Comparison of ENCODE assay signal across 12 cellular contexts in genomic region chr19:10009714-10010224, GRCh38. TPM values are rescaled to one million over a fixed set of nuclear protein-coding genes. Genes with fewer than 3 reads are reported as not detected.
DNase-seq lines count a peak whose midpoint lies in the region; ATAC-seq, FAIRE-seq and TF ChIP-seq lines count a peak whose summit lies in the region.
"Had no signal": no experiment of that assay in that cellular context is flagged by ENCODE, and none has a peak within 500 bp of the region (broad histone marks: within the 10 kb centered on the region; RNA-seq: fewer than 3 reads in every experiment).

No MANE protein-coding gene starts in this region.

- no peaks in the 10 kb centered on the region for H3K9me3 Mint-ChIP-seq in activated T-helper 2 cell treated with anti-CD3 and anti-CD28 coated beads, Interferon-gamma antibody, Interleukin-2, Interleukin-4, amounts not matched to agents 10 μg/mL and 5 μg/mL and 100 μg/mL, durations not matched to agents 14 hours and 24 hours and 36 hours

- H3K27ac ChIP-seq in mammary epithelial cell (ENCODE audit: insufficient read depth, low read depth, low read length) = no peak overlapping the region
- H3K27ac ChIP-seq in HepG2 (ENCODE audit: extremely low read length, insufficient read depth, low read length) = no peak overlapping the region
- H3K27ac ChIP-seq in testis = no peak overlapping the region
- H3K27ac ChIP-seq: BLaER1 treated with 17β-estradiol and CSF1 and Interleukin-3, amounts not matched to agents 10 nM and 100 nM; cardiac muscle cell had no signal

- H4K20me1 ChIP-seq in mammary epithelial cell (ENCODE audit: insufficient read depth, low read length) (no peaks in the 10 kb centered on the region), HepG2 (ENCODE audit: insufficient read depth, low read length) (0 out of 2 replicates have a peak, but pooled peaks cover 2% of the 10 kb centered on the region)

- no peak overlapping the region for H3K4me3 Mint-ChIP-seq in activated T-helper 2 cell treated with anti-CD3 and anti-CD28 coated beads, Interferon-gamma antibody, Interleukin-2, Interleukin-4, amounts not matched to agents 10 μg/mL and 5 μg/mL and 100 μg/mL, durations not matched to agents 14 hours and 24 hours and 36 hours (ENCODE audit: low read depth)

- H2AFZ ChIP-seq in mammary epithelial cell (ENCODE audit: low read depth, low read length) (no peak overlapping the region), HepG2 (ENCODE audit: low read length) (no peak overlapping the region)

- WGBS in mammary epithelial cell (ENCODE audit: low coverage, missing lambda C conversion rate) = 7% methylated on average over 8 of the region's 22 CpGs
- WGBS in HepG2 (ENCODE audit: low lambda C conversion rate) = 22% methylated on average over 20 of the region's 22 CpGs
- 2 to 5% methylated on average over 14 to 22 of the region's 22 CpGs for WGBS in testis, 2 donors

- TF ChIP-seq CTCF in mammary epithelial cell (conservative IDR thresholded peaks at IDR 0.05 in 1 of 2, IDR thresholded peaks at IDR 0.05 in 1 of 2; ENCODE audit: extremely low read depth in 1 of 2, insufficient read depth in 1 of 2, low read depth in 1 of 2, low read length in 2 of 2) (no peak), HepG2 (CRISPR knock-in tag; IDR thresholded peaks at IDR 0.05) (no peak), testis (IDR thresholded peaks at IDR 0.05) (no peak)

- no TSS peak for BruUV-seq in mammary epithelial cell (replicated peaks; lab: Mats Ljungman, UMichigan)
- BruUV-seq in HepG2 (replicated peaks; lab: Mats Ljungman, UMichigan) = no TSS peak

- no peak for TF ChIP-seq RAD21 in HepG2 (CRISPR knock-in tag; IDR thresholded peaks at IDR 0.05)

- H3K79me2 ChIP-seq in mammary epithelial cell (ENCODE audit: insufficient read depth, low read length) (no peaks in the 10 kb centered on the region), HepG2 (ENCODE audit: insufficient read depth, low read length) (no peaks in the 10 kb centered on the region)

- TF ChIP-seq POLR2A in HepG2 (IDR thresholded peaks at IDR 0.05; ENCODE audit: insufficient read depth in 1 of 2, low read depth in 2 of 2, low read length in 2 of 2) (no peak), testis (IDR thresholded peaks at IDR 0.05) (no peak)

- H3K4me2 ChIP-seq in mammary epithelial cell (ENCODE audit: insufficient read depth, low read depth, low read length) (peak overlapping the region; percentile 82), HepG2 (ENCODE audit: low read depth, low read length) (no peak overlapping the region)

- no peaks in the 10 kb centered on the region for H3K27me3 ChIP-seq in mammary epithelial cell (ENCODE audit: insufficient read depth, low read length)
- H3K27me3 ChIP-seq in HepG2 (ENCODE audit: control insufficient read depth in 1 of 2, insufficient read depth in 2 of 2, low read length in 2 of 2) = peaks cover 2 to 38% of the 10 kb centered on the region in 2 experiments
- H3K27me3 ChIP-seq in testis = no peaks in the 10 kb centered on the region

- FAIRE-seq in HepG2 (lab: Jason Lieb, UNC) = no peak

- no peaks in the 10 kb centered on the region for H3K36me3 ChIP-seq in mammary epithelial cell (ENCODE audit: insufficient read depth, low read length)
- H3K36me3 ChIP-seq in HepG2 (replicated peaks in 1 of 2; ENCODE audit: control insufficient read depth in 1 of 2, insufficient read depth in 2 of 2, low read length in 2 of 2) = no peaks in the 10 kb centered on the region
- no peaks in the 10 kb centered on the region for H3K36me3 ChIP-seq in testis (ENCODE audit: low read depth, missing control alignments)
- H3K36me3 ChIP-seq: BLaER1 treated with 17β-estradiol and CSF1 and Interleukin-3, amounts not matched to agents 10 nM and 100 nM; cardiac muscle cell had no signal

- intact Hi-C loops in mammary epithelial cell (cut with micrococcal nuclease) (loop anchor here (10.0 kb wide), 1 partner anchor 875 kb away; no protein-coding TSS in a partner anchor), HepG2 (cut with micrococcal nuclease; ENCODE audit: unreplicated experiment) (no loop called here), testis (cut with DNase I; ENCODE audit: low total_unique reads) (loop anchor here (10.0 kb wide), 1 partner anchor 75 kb away; the partner anchor contains the start of gene OLFM2)
- intact Hi-C loops in activated T-helper 2 cell treated with anti-CD3 and anti-CD28 coated beads, Interferon-gamma antibody, Interleukin-2, Interleukin-4, amounts not matched to agents 10 μg/mL and 5 μg/mL and 100 μg/mL, durations not matched to agents 14 hours and 24 hours and 36 hours (cut with micrococcal nuclease) = no loop called here

- DNase-seq in activated naive CD4-positive, alpha-beta T cell treated with Interleukin-2 at 50 U/mL for 16 hours = peak; percentile 10
- DNase-seq in activated naive CD4-positive, alpha-beta T cell treated with anti-CD3 and anti-CD28 coated beads, Interleukin-2, amount 50 U/mL, for 16 hours = no peak
- DNase-seq in mammary epithelial cell (peak; percentile 6), HepG2 (ENCODE audit: low spot score) (no peak), testis (no peak), iPS-NIHi11 (ENCODE audit: low spot score) (no peak), AML-193 (lab: John Stamatoyannopoulos, UW) (no peak)
- no peak for DNase-seq in activated T-helper 2 cell treated with anti-CD3 and anti-CD28 coated beads, Interferon-gamma antibody, Interleukin-2, Interleukin-4, amounts not matched to agents 10 μg/mL and 5 μg/mL and 100 μg/mL, durations not matched to agents 14 hours and 24 hours and 36 hours (ENCODE audit: low spot score)
- DNase-seq: activated CD4-positive, CD25-positive, alpha-beta regulatory T cell had no signal

- no peak overlapping the region for H3K27ac Mint-ChIP-seq in activated T-helper 2 cell treated with anti-CD3 and anti-CD28 coated beads, Interferon-gamma antibody, Interleukin-2, Interleukin-4, amounts not matched to agents 10 μg/mL and 5 μg/mL and 100 μg/mL, durations not matched to agents 14 hours and 24 hours and 36 hours

- dilution Hi-C loops in mammary epithelial cell (cut with HindIII; ENCODE audit: low sequenced_read_pairs) = loop anchor here (5.0 to 10.0 kb wide), 2 partner anchors 77 to 85 kb away; no protein-coding TSS in a partner anchor

- H3K4me1 ChIP-seq in mammary epithelial cell (ENCODE audit: insufficient read depth, low read length) (peaks cover 15% of the 10 kb centered on the region), HepG2 (ENCODE audit: insufficient read depth, low read length) (no peaks in the 10 kb centered on the region), testis (peaks cover 44% of the 10 kb centered on the region)

- POLR2A ChIA-PET in HepG2 (lab: Yijun Ruan, JAX) = no interaction called here

- in situ Hi-C loops in mammary epithelial cell (cut with MboI; ENCODE audit: low sequenced_read_pairs in 2 of 2) = no loop called here
- in situ Hi-C loops in HepG2 (cut with HindIII; ENCODE audit: extremely low pct_ligation_motif_present, low pct_unique_long_range_greater_than_20kb) = no loop called here

- no peaks in the 10 kb centered on the region for H3K9me3 ChIP-seq in mammary epithelial cell (replicated peaks; ENCODE audit: insufficient read depth, low read length)
- H3K9me3 ChIP-seq in HepG2 (ENCODE audit: low read length) = no peaks in the 10 kb centered on the region
- H3K9me3 ChIP-seq in testis = no peaks in the 10 kb centered on the region
- H3K9me3 ChIP-seq: BLaER1 treated with 17β-estradiol and CSF1 and Interleukin-3, amounts not matched to agents 10 nM and 100 nM had no signal

- CTCF ChIA-PET in mammary epithelial cell (lab: Charles Lee; ENCODE audit: low non-redundant PET) = interaction anchor here (1.0 kb wide), 1 partner anchor 9 kb away, joined by 3 read pairs; no protein-coding TSS in a partner anchor
- CTCF ChIA-PET in HepG2 (lab: Yijun Ruan, JAX; ENCODE audit: low intra/inter-chr PET ratio, low total read pairs) = no interaction called here

- no peak for TF ChIP-seq EP300 in HepG2 (IDR thresholded peaks at IDR 0.05; ENCODE audit: low read depth in 2 of 2, low read length in 2 of 2)
- TF ChIP-seq EP300 in HepG2 (CRISPR knock-in tag; IDR thresholded peaks at IDR 0.05; ENCODE audit: borderline replicate concordance) = no peak

- peaks cover 12% of the 10 kb centered on the region for H3K4me1 Mint-ChIP-seq in activated T-helper 2 cell treated with anti-CD3 and anti-CD28 coated beads, Interferon-gamma antibody, Interleukin-2, Interleukin-4, amounts not matched to agents 10 μg/mL and 5 μg/mL and 100 μg/mL, durations not matched to agents 14 hours and 24 hours and 36 hours (ENCODE audit: low read depth)

- H3K36me3 Mint-ChIP-seq in activated T-helper 2 cell treated with anti-CD3 and anti-CD28 coated beads, Interferon-gamma antibody, Interleukin-2, Interleukin-4, amounts not matched to agents 10 μg/mL and 5 μg/mL and 100 μg/mL, durations not matched to agents 14 hours and 24 hours and 36 hours (ENCODE audit: low read depth) = no peaks in the 10 kb centered on the region

- H3K9ac ChIP-seq in mammary epithelial cell (ENCODE audit: insufficient read depth, low read length) (no peak overlapping the region), HepG2 (ENCODE audit: insufficient read depth, low read depth, low read length) (no peak overlapping the region)
- H3K9ac ChIP-seq: BLaER1 treated with 17β-estradiol and CSF1 and Interleukin-3, amounts not matched to agents 10 nM and 100 nM had no signal

- peak overlapping the region in 1 of 3 experiments; percentile 10 for H3K4me3 ChIP-seq in mammary epithelial cell (replicated peaks in 1 of 3; ENCODE audit: insufficient read depth in 1 of 3, low read depth in 2 of 3, low read length in 3 of 3)
- no peak overlapping the region for H3K4me3 ChIP-seq in HepG2 (replicated peaks in 1 of 3; ENCODE audit: insufficient read depth in 1 of 3, low read depth in 2 of 3, low read length in 3 of 3)
- H3K4me3 ChIP-seq in testis = peak overlapping the region; percentile 36
- H3K4me3 ChIP-seq: BLaER1 treated with 17β-estradiol and CSF1 and Interleukin-3, amounts not matched to agents 10 nM and 100 nM; cardiac muscle cell had no signal

- H3K27me3 Mint-ChIP-seq in activated T-helper 2 cell treated with anti-CD3 and anti-CD28 coated beads, Interferon-gamma antibody, Interleukin-2, Interleukin-4, amounts not matched to agents 10 μg/mL and 5 μg/mL and 100 μg/mL, durations not matched to agents 14 hours and 24 hours and 36 hours (ENCODE audit: low read depth) = peaks cover 36% of the 10 kb centered on the region

- ATAC-seq in HepG2 = 0 out of 3 replicates have a peak, but pooled peaks have one; percentile 20

RNA-seq across cellular contexts. Expression of gene COL5A3, which starts 0.5 kb away (rescaled TPM):
- total RNA-seq in mammary epithelial cell (1 to 10 TPM in 1 of 2 donors, under 1 TPM in 1; 0.33 to 4.5 TPM), HepG2 (2016; rRNA removed; fragmentation: Illumina TruSeq; extraction: Trizol) (0.02 TPM in 1 of 2 replicates, not detected in the other), testis (1 to 10 TPM; 5.5 to 7.0 TPM)
- polyA plus RNA-seq in mammary epithelial cell (1.2 TPM), HepG2 (2011; rRNA removed) (0.03 TPM in 1 of 2 replicates, not detected in the other), testis (ENCODE audit: insufficient read depth, low read depth, low replicate concordance) (7.6 TPM)
- 1.4 TPM for polyA minus RNA-seq in mammary epithelial cell
- total RNA-seq in HepG2 (2016; cell fraction: cytosol; rRNA removed; fragmentation: Illumina TruSeq; extraction: Trizol; ENCODE audit: low read depth) = not detected in 2 replicates
- total RNA-seq in HepG2 (2016; cell fraction: insoluble cytoplasmic fraction; rRNA removed; fragmentation: Illumina TruSeq; extraction: Trizol) = 0.02 TPM in 1 of 2 replicates, not detected in the other
- total RNA-seq in HepG2 (2016; cell fraction: membrane; rRNA removed; fragmentation: Illumina TruSeq; extraction: Trizol) = not detected in 2 replicates
- not detected in 2 replicates for total RNA-seq in HepG2 (2016; cell fraction: nucleus; rRNA removed; fragmentation: Illumina TruSeq; extraction: Trizol)
- not detected in 2 replicates for polyA plus RNA-seq in HepG2 (2011; cell fraction: cytosol; rRNA removed)
- 0.07 and 0.11 TPM in 2 replicates for polyA plus RNA-seq in HepG2 (2011; cell fraction: nucleus; rRNA removed)
- not detected in 2 replicates for polyA plus RNA-seq in HepG2 (2012)
- not detected in 2 replicates for polyA plus RNA-seq in HepG2 (2016; cell fraction: cytosol; fragmentation: Illumina TruSeq; extraction: Trizol; ENCODE audit: low read depth)
- not detected in 2 replicates for polyA plus RNA-seq in HepG2 (2016; cell fraction: insoluble cytoplasmic fraction; fragmentation: Illumina TruSeq; extraction: Trizol; ENCODE audit: low read depth)
- not detected in 2 replicates for polyA plus RNA-seq in HepG2 (2016; cell fraction: membrane; fragmentation: Illumina TruSeq; extraction: Trizol; ENCODE audit: low read depth)
- not detected in 2 replicates for polyA plus RNA-seq in HepG2 (2016; cell fraction: nucleus; fragmentation: Illumina TruSeq; extraction: Trizol; ENCODE audit: insufficient read depth, low read depth)
- polyA minus RNA-seq in HepG2 (2011; rRNA and poly(A)+ RNA removed; ENCODE audit: low replicate concordance) = 0.16 TPM in 1 of 2 replicates, not detected in the other
- polyA minus RNA-seq in HepG2 (2011; cell fraction: cytosol; rRNA and poly(A)+ RNA removed) = not detected in 2 replicates
- not detected in 2 replicates for polyA minus RNA-seq in HepG2 (2011; cell fraction: nucleus; rRNA and poly(A)+ RNA removed)
- 0.80 and 0.87 TPM in 2 replicates for total RNA-seq in activated T-helper 2 cell treated with anti-CD3 and anti-CD28 coated beads, Interferon-gamma antibody, Interleukin-2, Interleukin-4, amounts not matched to agents 10 μg/mL and 5 μg/mL and 100 μg/mL, durations not matched to agents 14 hours and 24 hours and 36 hours
- total RNA-seq: cardiac muscle cell had no signal

RNA-seq across cellular contexts. Expression of gene RDH8, which starts 3.5 kb away (rescaled TPM):
- total RNA-seq in mammary epithelial cell (not detected), HepG2 (2016; rRNA removed; fragmentation: Illumina TruSeq; extraction: Trizol) (not detected in 2 replicates), testis (1 to 10 TPM in 1 of 2 donors, not detected in 1; 1.7 TPM)
- polyA plus RNA-seq in mammary epithelial cell (not detected), HepG2 (2011; rRNA removed) (not detected in 2 replicates), testis (ENCODE audit: insufficient read depth, low read depth, low replicate concordance) (3.7 TPM)
- polyA minus RNA-seq in mammary epithelial cell = not detected
- total RNA-seq in HepG2 (2016; cell fraction: cytosol; rRNA removed; fragmentation: Illumina TruSeq; extraction: Trizol; ENCODE audit: low read depth) = not detected in 2 replicates
- not detected in 2 replicates for total RNA-seq in HepG2 (2016; cell fraction: insoluble cytoplasmic fraction; rRNA removed; fragmentation: Illumina TruSeq; extraction: Trizol)
- total RNA-seq in HepG2 (2016; cell fraction: membrane; rRNA removed; fragmentation: Illumina TruSeq; extraction: Trizol) = not detected in 2 replicates
- total RNA-seq in HepG2 (2016; cell fraction: nucleus; rRNA removed; fragmentation: Illumina TruSeq; extraction: Trizol) = not detected in 2 replicates
- not detected in 2 replicates for polyA plus RNA-seq in HepG2 (2011; cell fraction: cytosol; rRNA removed)
- polyA plus RNA-seq in HepG2 (2011; cell fraction: nucleus; rRNA removed) = not detected in 2 replicates
- polyA plus RNA-seq in HepG2 (2012) = not detected in 2 replicates
- not detected in 2 replicates for polyA plus RNA-seq in HepG2 (2016; cell fraction: cytosol; fragmentation: Illumina TruSeq; extraction: Trizol; ENCODE audit: low read depth)
- polyA plus RNA-seq in HepG2 (2016; cell fraction: insoluble cytoplasmic fraction; fragmentation: Illumina TruSeq; extraction: Trizol; ENCODE audit: low read depth) = not detected in 2 replicates
- polyA plus RNA-seq in HepG2 (2016; cell fraction: membrane; fragmentation: Illumina TruSeq; extraction: Trizol; ENCODE audit: low read depth) = not detected in 2 replicates
- polyA plus RNA-seq in HepG2 (2016; cell fraction: nucleus; fragmentation: Illumina TruSeq; extraction: Trizol; ENCODE audit: insufficient read depth, low read depth) = not detected in 2 replicates
- not detected in 2 replicates for polyA minus RNA-seq in HepG2 (2011; rRNA and poly(A)+ RNA removed; ENCODE audit: low replicate concordance)
- polyA minus RNA-seq in HepG2 (2011; cell fraction: cytosol; rRNA and poly(A)+ RNA removed) = not detected in 2 replicates
- polyA minus RNA-seq in HepG2 (2011; cell fraction: nucleus; rRNA and poly(A)+ RNA removed) = not detected in 2 replicates
- not detected in 2 replicates for total RNA-seq in activated T-helper 2 cell treated with anti-CD3 and anti-CD28 coated beads, Interferon-gamma antibody, Interleukin-2, Interleukin-4, amounts not matched to agents 10 μg/mL and 5 μg/mL and 100 μg/mL, durations not matched to agents 14 hours and 24 hours and 36 hours
- total RNA-seq: cardiac muscle cell, kidney epithelial cell had no signal
- polyA plus RNA-seq: cardiac muscle cell had no signal

Comparison
In these comparisons a context has a peak if more than half of its experiments do, and no peak if none do; other contexts are left out.
1. DNase-seq: peak in activated naive CD4-positive, alpha-beta T cell treated with Interleukin-2 at 50 U/mL for 16 hours (single experiment) and mammary epithelial cell (single experiment); none in activated naive CD4-positive, alpha-beta T cell treated with anti-CD3 and anti-CD28 coated beads, Interleukin-2, amount 50 U/mL, for 16 hours (single experiment), HepG2 (single experiment), testis (single experiment), activated T-helper 2 cell treated with anti-CD3 and anti-CD28 coated beads, Interferon-gamma antibody, Interleukin-2, Interleukin-4, amounts not matched to agents 10 μg/mL and 5 μg/mL and 100 μg/mL, durations not matched to agents 14 hours and 24 hours and 36 hours (single experiment), iPS-NIHi11 (single experiment) and AML-193 (0 of 2).
2. H3K4me3 ChIP-seq: peak in testis (2 of 2); none in HepG2 (0 of 3).
3. intact Hi-C loops: an anchor here in mammary epithelial cell (10.0 kb wide) and testis (10.0 kb wide); none called in HepG2 and activated T-helper 2 cell treated with anti-CD3 and anti-CD28 coated beads, Interferon-gamma antibody, Interleukin-2, Interleukin-4, amounts not matched to agents 10 μg/mL and 5 μg/mL and 100 μg/mL, durations not matched to agents 14 hours and 24 hours and 36 hours.